ENCODE assay signal across 9 cellular contexts in genomic region chr11:30914143-30914762, GRCh38.
DNase-seq lines count a peak whose midpoint lies in the region; ATAC-seq and TF ChIP-seq lines count a peak whose summit lies in the region.
"Had no signal": no experiment of that assay in that cellular context is flagged by ENCODE, and none has a peak within 500 bp of the region (broad histone marks: within the 10 kb centered on the region; RNA-seq: fewer than 3 reads in every experiment).

No MANE protein-coding gene starts in this region.

- H2AFZ ChIP-seq in OCI-LY1 (ENCODE audit: low read length), result no peak overlapping the region

- no peaks in the 10 kb centered on the region; the same call in 1 of the 2 replicates for H3F3A ChIP-seq in OCI-LY1 (ENCODE audit: insufficient read depth, low read length)

- H3K27ac ChIP-seq in OCI-LY1 (ENCODE audit: low read depth, low read length, poor library complexity, severe bottlenecking), result no peak overlapping the region
- H3K27ac ChIP-seq: skin epidermis had no signal

- H3K79me2 ChIP-seq in OCI-LY1 (ENCODE audit: insufficient read depth, low read length), result no peaks in the 10 kb centered on the region

- H3K9me3 ChIP-seq in OCI-LY1 (ENCODE audit: low read length), result no peaks in the 10 kb centered on the region
- no peaks in the 10 kb centered on the region for H3K9me3 ChIP-seq in mucosa of descending colon

- H3K9ac ChIP-seq in OCI-LY1 (ENCODE audit: low read length), result no peak overlapping the region

- H3K36me3 ChIP-seq in OCI-LY1 (ENCODE audit: insufficient read depth, low read length) (no peaks in the 10 kb centered on the region), mucosa of descending colon (ENCODE audit: low read depth) (no peaks in the 10 kb centered on the region)

- H3K4me3 ChIP-seq in OCI-LY1 (ENCODE audit: low read depth, low read length, poor library complexity, severe bottlenecking) (no peak overlapping the region), mucosa of descending colon (no peak overlapping the region)
- H3K4me3 ChIP-seq: skin epidermis had no signal

- DNase-seq in DMS 273 (lab: John Stamatoyannopoulos, UW; ENCODE audit: unreplicated experiment), result peak; percentile 45
- no peak for DNase-seq in DMS 273 treated with DMSO at 0.1 percent for 48 hours (lab: John Stamatoyannopoulos, UW)
- peak; percentile 23 for DNase-seq in epidermal melanocyte (ENCODE audit: insufficient read length, low spot score)
- DNase-seq in mucosa of descending colon, result peak in 2 of 3 donors; percentile 55 to 60
- no peak for DNase-seq in HCEC 1CT
- no peak for DNase-seq in T-helper 1 cell

- TF ChIP-seq CTCF in OCI-LY1 (IDR thresholded peaks at IDR 0.05; ENCODE audit: low read length) (peak; percentile 50), mucosa of descending colon (IDR thresholded peaks at IDR 0.05) (no peak)

- ATAC-seq in HG02981 (IDR thresholded peaks at IDR 0.05; ENCODE audit: unreplicated experiment), result peak; percentile 60
- peak; percentile 67 for ATAC-seq in mucosa of descending colon

- no peaks in the 10 kb centered on the region for H3K9me2 ChIP-seq in OCI-LY1 (ENCODE audit: low read depth, low read length)

- H3K4me1 ChIP-seq in OCI-LY1 (ENCODE audit: insufficient read depth, low read length, severe bottlenecking), result no peaks in the 10 kb centered on the region
- no peaks in the 10 kb centered on the region for H3K4me1 ChIP-seq in mucosa of descending colon (ENCODE audit: low read depth)

- intact Hi-C loops in mucosa of descending colon (cut with DNase I, micrococcal nuclease), result loop anchor here in 1 of 2 donors (10.0 kb wide), 1 partner anchor 569 kb away; no protein-coding TSS in a partner anchor

- H4K20me1 ChIP-seq in OCI-LY1 (ENCODE audit: insufficient read depth, low read length), result no peaks in the 10 kb centered on the region

- no peak overlapping the region for H3K4me2 ChIP-seq in OCI-LY1 (ENCODE audit: low read length)

- H3K27me3 ChIP-seq in OCI-LY1 (ENCODE audit: insufficient read depth, low read length), result no peaks in the 10 kb centered on the region; the same call in 1 of the 2 replicates

Comparison
In these comparisons a context has a peak if more than half of its experiments do, and no peak if none do; other contexts are left out.
1. DNase-seq: peak in DMS 273 (single experiment), epidermal melanocyte (single experiment) and mucosa of descending colon (2 of 3); none in DMS 273 treated with DMSO at 0.1 percent for 48 hours (single experiment), HCEC 1CT (single experiment) and T-helper 1 cell (0 of 5).